ENCODE assay signal across 13 cellular contexts in the genomic region with DNA sequence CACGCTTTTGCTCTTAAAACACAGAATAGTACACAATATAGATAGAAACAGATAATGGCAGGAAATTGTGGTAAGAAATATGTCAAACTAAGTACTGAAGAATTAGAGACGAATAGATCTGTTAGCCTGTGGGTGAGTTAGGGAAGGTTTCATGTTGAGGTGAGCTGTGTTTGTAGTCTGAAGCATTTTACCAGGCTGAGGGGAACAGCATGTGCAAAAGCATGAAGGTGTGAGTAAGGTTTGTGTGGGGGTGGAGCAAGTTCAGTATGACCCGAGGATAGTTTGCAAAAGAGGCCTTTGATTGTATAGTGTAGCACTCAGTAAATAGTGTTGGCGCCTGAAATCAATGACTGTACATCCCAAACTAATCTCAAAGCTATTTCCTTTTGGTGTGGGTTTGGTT. TPM values are rescaled to one million over a fixed set of nuclear protein-coding genes. Genes with fewer than 3 reads are reported as not detected.
A peak's percentile ranks its signal among the peaks of the same experiment; 100 is the strongest.
DNase-seq lines count a peak whose midpoint lies in the region; ATAC-seq, FAIRE-seq and TF ChIP-seq lines count a peak whose summit lies in the region.
"Had no signal": no experiment of that assay in that cellular context is flagged by ENCODE, and none has a peak within 500 bp of the region (broad histone marks: within the 10 kb centered on the region; RNA-seq: fewer than 3 reads in every experiment).

No MANE protein-coding gene starts in this region.

- peaks cover 6% of the 10 kb centered on the region for H3K79me2 ChIP-seq in astrocyte (ENCODE audit: insufficient read depth, low read length)

- H3K4me3 Mint-ChIP-seq in Calu3 (ENCODE audit: low read depth, unreplicated experiment) = no peak overlapping the region
- no peak overlapping the region for H3K4me3 Mint-ChIP-seq in astrocyte (ENCODE audit: unreplicated experiment)

- H3K27me3 ChIP-seq in astrocyte (ENCODE audit: insufficient read depth, low read length) = no peaks in the 10 kb centered on the region
- H3K27me3 ChIP-seq: upper lobe of left lung had no signal

- ATAC-seq in HG02970 (IDR thresholded peaks at IDR 0.05; ENCODE audit: low FRiP score, unreplicated experiment) = no peak
- ATAC-seq in GM21390 (IDR thresholded peaks at IDR 0.05; ENCODE audit: unreplicated experiment) = no peak

- H3K9me3 Mint-ChIP-seq in Calu3 (ENCODE audit: low read depth, unreplicated experiment) = no peaks in the 10 kb centered on the region
- H3K9me3 Mint-ChIP-seq in astrocyte (ENCODE audit: unreplicated experiment) = no peaks in the 10 kb centered on the region

- FAIRE-seq in astrocyte (lab: Jason Lieb, UNC) = no peak
- FAIRE-seq: colon had no signal

- H3K9me3 ChIP-seq in astrocyte (ENCODE audit: insufficient read depth, low read depth, low read length) (no peaks in the 10 kb centered on the region), mesodermal cell (ENCODE audit: control insufficient read depth, low read length) (no peaks in the 10 kb centered on the region)
- H3K9me3 ChIP-seq: upper lobe of left lung had no signal

- WGBS in mesodermal cell (ENCODE audit: insufficient coverage in 2 of 2), 2 experiments = 86 to 100% methylated on average over 1 of the region's 4 CpGs

- H3K36me3 ChIP-seq in astrocyte (ENCODE audit: insufficient read depth, low read length) (no peaks in the 10 kb centered on the region), mesodermal cell (ENCODE audit: control insufficient read depth, insufficient read depth, low read length) (peaks cover 30% of the 10 kb centered on the region)

- peak overlapping the region; percentile 1 for H3K27ac Mint-ChIP-seq in Calu3 (ENCODE audit: unreplicated experiment)
- H3K27ac Mint-ChIP-seq in astrocyte (ENCODE audit: unreplicated experiment) = no peak overlapping the region

- H2AFZ ChIP-seq in astrocyte (ENCODE audit: low read depth, low read length) = no peak overlapping the region

- H3K27ac ChIP-seq in astrocyte (ENCODE audit: low read depth, low read length) (no peak overlapping the region), mesodermal cell (ENCODE audit: low read depth, low read length, severe bottlenecking) (peak overlapping the region; percentile 13)

- H4K20me1 ChIP-seq in astrocyte (ENCODE audit: insufficient read depth, low read length) = peaks cover 10% of the 10 kb centered on the region

- H3K27me3 Mint-ChIP-seq in Calu3 (ENCODE audit: unreplicated experiment) (no peaks in the 10 kb centered on the region), astrocyte (ENCODE audit: low read depth, unreplicated experiment) (no peaks in the 10 kb centered on the region)

- BruUV-seq in Calu3 (replicated peaks; lab: Mats Ljungman, UMichigan) = no TSS peak

- H3K4me3 ChIP-seq in astrocyte (ENCODE audit: insufficient read depth, low read depth, low read length) (no peak overlapping the region), mesodermal cell (ENCODE audit: extremely low read depth, insufficient read depth, low read length, poor library complexity, severe bottlenecking) (no peak overlapping the region)
- H3K4me3 ChIP-seq: upper lobe of left lung had no signal

- TF ChIP-seq CTCF in Calu3 (IDR thresholded peaks at IDR 0.05; ENCODE audit: unreplicated experiment) (no peak), astrocyte (IDR thresholded peaks at IDR 0.05; ENCODE audit: insufficient read depth, low read depth, low read length) (no peak)

- H3K9ac ChIP-seq in astrocyte (ENCODE audit: low read length) = no peak overlapping the region

- H3K4me2 ChIP-seq in astrocyte (ENCODE audit: low read length) = peak overlapping the region; percentile 43

- CTCF ChIA-PET in Calu3 (lab: Charles Lee) = interaction anchor here (0.7 to 1.0 kb wide), 5 partner anchors 12 to 76 kb away, joined by 3 read pairs; no protein-coding TSS in a partner anchor

- H3K4me1 ChIP-seq in astrocyte (ENCODE audit: insufficient read depth, low read length) (peaks cover 5% of the 10 kb centered on the region), mesodermal cell (ENCODE audit: control insufficient read depth, insufficient read depth, low read length, poor library complexity, severe bottlenecking) (no peaks in the 10 kb centered on the region)
- H3K4me1 ChIP-seq: upper lobe of left lung had no signal

- intact Hi-C loops in Calu3 (cut with micrococcal nuclease; ENCODE audit: unreplicated experiment) = loop anchor here (1.0 kb wide), 1 partner anchor 12 kb away; no protein-coding TSS in a partner anchor

- H3K36me3 Mint-ChIP-seq in Calu3 (ENCODE audit: insufficient read depth, unreplicated experiment) (peaks cover 14% of the 10 kb centered on the region), astrocyte (ENCODE audit: low read depth, unreplicated experiment) (peaks cover 11% of the 10 kb centered on the region)

- DNase-seq in Calu3 (peak; percentile 37), M059J (ENCODE audit: low read depth) (peak; percentile 45), astrocyte (ENCODE audit: low read depth) (peak; percentile 58), T1000 (lab: John Stamatoyannopoulos, UW) (no peak), iPS-NIHi7 (ENCODE audit: extremely low spot score) (no peak)
- DNase-seq: GF-D8, kidney glomerular epithelial cell, NCI-H2107, upper lobe of left lung had no signal

- H3K4me1 Mint-ChIP-seq in Calu3 (ENCODE audit: low read depth, unreplicated experiment) (peaks cover 33% of the 10 kb centered on the region), astrocyte (ENCODE audit: low read depth, unreplicated experiment) (peaks cover 6% of the 10 kb centered on the region)

RNA-seq across cellular contexts. Expression of a gene that starts 13.8 kb away (rescaled TPM):
- total RNA-seq in Calu3 (2022) = not detected in 2 replicates
- total RNA-seq in M059J (2014; rRNA removed; shearing (Covaris generic)) = not detected in 2 replicates
- total RNA-seq in astrocyte = not detected in 2 replicates
- not detected for polyA plus RNA-seq in mesodermal cell (2013, experiment 1 of 2)
- polyA plus RNA-seq in mesodermal cell (2013, experiment 2 of 2) = not detected

RNA-seq across cellular contexts. Expression of a gene that starts 25.2 kb away (rescaled TPM):
- total RNA-seq in Calu3 (2022) (0.40 TPM in 1 of 2 replicates, not detected in the other), astrocyte (0.11 TPM in 1 of 2 replicates, not detected in the other)
- not detected in 2 replicates for total RNA-seq in M059J (2014; rRNA removed; shearing (Covaris generic))
- polyA plus RNA-seq in mesodermal cell (2013, experiment 1 of 2) = not detected
- polyA plus RNA-seq in mesodermal cell (2013, experiment 2 of 2) = not detected

RNA-seq across cellular contexts. Expression of a gene that starts 39.2 kb away (rescaled TPM):
- 86.5 and 109 TPM in 2 replicates for total RNA-seq in Calu3 (2022)
- 194 and 212 TPM in 2 replicates for total RNA-seq in M059J (2014; rRNA removed; shearing (Covaris generic))
- 86.6 and 88.1 TPM in 2 replicates for total RNA-seq in astrocyte
- polyA plus RNA-seq in mesodermal cell (2013, experiment 1 of 2) = 150 TPM
- polyA plus RNA-seq in mesodermal cell (2013, experiment 2 of 2) = 156 TPM

Comparison
In these comparisons a context has a peak if more than half of its experiments do, and no peak if none do; other contexts are left out.
1. DNase-seq: peak in Calu3 (single experiment), M059J (single experiment) and astrocyte (single experiment); none in T1000 (single experiment) and iPS-NIHi7 (single experiment).